8 cellular contexts compared by ENCODE assay signal in the genomic region with DNA sequence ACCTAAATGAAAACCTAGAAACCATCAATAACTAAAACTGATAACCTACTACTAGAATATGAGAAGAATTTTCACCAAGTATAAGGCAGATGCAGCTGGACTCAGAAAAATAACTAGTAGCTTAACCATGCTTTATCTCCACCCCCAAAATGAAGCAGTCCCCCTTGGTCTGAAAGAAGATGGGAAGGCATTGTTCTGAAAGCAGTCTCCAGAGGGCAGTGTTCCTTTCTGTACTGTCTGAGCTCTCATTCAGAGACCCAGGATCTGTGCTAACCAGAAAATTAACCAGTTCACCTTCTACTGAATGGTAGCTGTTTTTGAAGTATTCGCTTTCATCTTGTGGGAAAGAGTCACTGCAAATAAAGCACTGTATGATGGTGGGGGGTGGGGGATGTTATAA.
DNase-seq lines count a peak whose midpoint lies in the region; ATAC-seq and TF ChIP-seq lines count a peak whose summit lies in the region.

No MANE protein-coding gene starts in this region.

- BruUV-seq in PC-9 (replicated peaks; lab: Mats Ljungman, UMichigan), result no TSS peak

- peaks cover 1 to 5% (median 2%) of the 10 kb centered on the region in 3 donors for H3K27me3 Mint-ChIP-seq in CD14-positive monocyte (ENCODE audit: low read depth in 3 of 3)

- no peaks in the 10 kb centered on the region for H3F3A ChIP-seq in PC-9 (ENCODE audit: insufficient read depth, low read depth)

- intact Hi-C loops in CD14-positive monocyte (cut with micrococcal nuclease), result no loop called here
- intact Hi-C loops in PC-9 (cut with micrococcal nuclease; ENCODE audit: unreplicated experiment), result no loop called here

- H3K9me3 Mint-ChIP-seq in CD14-positive monocyte, result peaks cover 0 to 4% (median 0%) of the 10 kb centered on the region in 7 donors

- H3K36me3 Mint-ChIP-seq in CD14-positive monocyte, result no peaks in the 10 kb centered on the region

- H3K27ac Mint-ChIP-seq in CD14-positive monocyte, result no peak overlapping the region

- no peak overlapping the region for H3K4me3 Mint-ChIP-seq in CD14-positive monocyte

- no peaks in the 10 kb centered on the region for H3K4me1 Mint-ChIP-seq in CD14-positive monocyte

- H3K27ac ChIP-seq in PC-9, result no peak overlapping the region

- no peak overlapping the region for H3K4me3 ChIP-seq in HAP-1
- H3K4me3 ChIP-seq in PC-9, result no peak overlapping the region
- H3K4me3 ChIP-seq in foreskin fibroblast (ENCODE audit: low read depth in 1 of 2, low read length in 2 of 2), result no peak overlapping the region

- peaks cover 12% of the 10 kb centered on the region for H3K27me3 ChIP-seq in HAP-1 (ENCODE audit: low read depth)
- no peaks in the 10 kb centered on the region for H3K27me3 ChIP-seq in PC-9 (ENCODE audit: insufficient read depth, low read depth)

- no peak overlapping the region for H2AFZ ChIP-seq in PC-9

- CTCF ChIA-PET in PC-9 (lab: Charles Lee), result interaction anchor here (0.6 to 1.0 kb wide), 10 partner anchors 9 to 656 kb away, joined by 3 to 9 read pairs (median 6); no protein-coding TSS in a partner anchor

- H4K20me1 ChIP-seq in PC-9 (ENCODE audit: insufficient read depth), result no peaks in the 10 kb centered on the region

- H3K4me2 ChIP-seq in PC-9, result no peak overlapping the region

- ATAC-seq in GM18873 (IDR thresholded peaks at IDR 0.05; ENCODE audit: low FRiP score, unreplicated experiment), result no peak
- no peak for ATAC-seq in activated CD4-positive, CD25-positive, alpha-beta regulatory T cell treated with anti-CD3 and anti-CD28 coated beads, Interleukin-2, amount 50 U/mL, for 24 hours
- no peak for ATAC-seq in GM18909 (IDR thresholded peaks at IDR 0.05; ENCODE audit: poor library complexity, unreplicated experiment)

- no peaks in the 10 kb centered on the region for H3K36me3 ChIP-seq in HAP-1 (replicated peaks)
- no peaks in the 10 kb centered on the region for H3K36me3 ChIP-seq in PC-9 (ENCODE audit: low read depth)

- H3K4me1 ChIP-seq in HAP-1, result no peaks in the 10 kb centered on the region
- no peaks in the 10 kb centered on the region for H3K4me1 ChIP-seq in PC-9 (replicated peaks; ENCODE audit: insufficient read depth)

- in situ Hi-C loops in HAP-1 (cut with MboI; ENCODE audit: low sequenced_read_pairs), result no loop called here

- no peak for DNase-seq in CD14-positive monocyte (ENCODE audit: low spot score)
- peak; percentile 41 to 43 for DNase-seq in HAP-1 (ENCODE audit: low spot score in 2 of 2)
- peak in 1 of 2 experiments; percentile 18 for DNase-seq in PC-9
- no peak for DNase-seq in foreskin fibroblast
- peak; percentile 16 for DNase-seq in superior temporal gyrus (ENCODE audit: extremely low spot score)

- H3K9me2 ChIP-seq in PC-9 (ENCODE audit: insufficient read depth), result no peaks in the 10 kb centered on the region; the same call in 1 of the 2 replicates

- no peaks in the 10 kb centered on the region for H3K9me3 ChIP-seq in HAP-1
- H3K9me3 ChIP-seq in PC-9 (ENCODE audit: insufficient read depth, low read depth), result no peaks in the 10 kb centered on the region

- TF ChIP-seq CTCF in CD14-positive monocyte (IDR thresholded peaks at IDR 0.05), result peak; percentile 13
- peak; percentile 85 for TF ChIP-seq CTCF in PC-9 (conservative IDR thresholded peaks at IDR 0.05)
- TF ChIP-seq CTCF in foreskin fibroblast (IDR thresholded peaks at IDR 0.05; ENCODE audit: low read depth, low read length), result peak; percentile 61

- POLR2A ChIA-PET in PC-9 (lab: Charles Lee; ENCODE audit: unreplicated experiment), result no interaction called here

- H3K79me2 ChIP-seq in PC-9 (ENCODE audit: low read depth), result no peaks in the 10 kb centered on the region

Comparison
In these comparisons a context has a peak if more than half of its experiments do, and no peak if none do; other contexts are left out.
1. DNase-seq: peak in HAP-1 (2 of 2) and superior temporal gyrus (single experiment); none in CD14-positive monocyte (single experiment) and foreskin fibroblast (0 of 2).
2. CTCF ChIP-seq: peak in every context shown above with its lines; median percentile 85 in PC-9; 61 in foreskin fibroblast; 13 in CD14-positive monocyte.